16 cellular contexts compared by ENCODE assay signal in genomic region chr16:11092788-11093577, GRCh38.
DNase-seq lines count a peak whose midpoint lies in the region; ATAC-seq, FAIRE-seq and TF ChIP-seq lines count a peak whose summit lies in the region.
"Had no signal": no experiment of that assay in that cellular context is flagged by ENCODE, and none has a peak within 500 bp of the region (broad histone marks: within the 10 kb centered on the region; RNA-seq: fewer than 3 reads in every experiment).

No MANE protein-coding gene starts in this region.

- no peaks in the 10 kb centered on the region for H3K27me3 Mint-ChIP-seq in activated CD8-positive, alpha-beta T cell treated with anti-CD3 and anti-CD28 coated beads, Interleukin-2, amount 10 ng/mL, durations not matched to agents 7 days and 5 days (ENCODE audit: low read depth)

- no peaks in the 10 kb centered on the region for H3K27me3 ChIP-seq in AG04450 (ENCODE audit: control insufficient read depth, insufficient read depth, low read length)

- H3K4me1 ChIP-seq in mucosa of descending colon (ENCODE audit: low read depth) = peaks cover 25% of the 10 kb centered on the region

- peak overlapping the region; percentile 39 for H3K4me3 Mint-ChIP-seq in activated CD8-positive, alpha-beta T cell treated with anti-CD3 and anti-CD28 coated beads, Interleukin-2, amount 10 ng/mL, durations not matched to agents 7 days and 5 days

- in situ Hi-C loops in KBM-7 (cut with MboI; ENCODE audit: low pct_unique_long_range_greater_than_20kb, low sequenced_read_pairs) = no loop called here

- H3K4me3 ChIP-seq in AG04450 (ENCODE audit: low read depth, low read length) = no peak overlapping the region
- no peak overlapping the region for H3K4me3 ChIP-seq in mucosa of descending colon

- H3K9me3 Mint-ChIP-seq in activated CD8-positive, alpha-beta T cell treated with anti-CD3 and anti-CD28 coated beads, Interleukin-2, amount 10 ng/mL, durations not matched to agents 7 days and 5 days (ENCODE audit: insufficient read depth) = no peaks in the 10 kb centered on the region

- intact Hi-C loops in mucosa of descending colon (cut with DNase I, micrococcal nuclease) = no loop called here

- DNase-seq in AG04450 (ENCODE audit: low read depth, low spot score) (no peak), GM19239 (ENCODE audit: insufficient read length, low spot score) (no peak), mucosa of descending colon (no peak), KBM-7 (no peak), cerebellum (ENCODE audit: low spot score) (no peak), CD1c-positive myeloid dendritic cell (ENCODE audit: extremely low spot score) (no peak), NCI-H146 treated with DMSO at 0.1 percent for 48 hours (lab: John Stamatoyannopoulos, UW; ENCODE audit: unreplicated experiment) (no peak)
- DNase-seq in activated CD8-positive, alpha-beta T cell treated with anti-CD3 and anti-CD28 coated beads, Interleukin-2, amount 10 ng/mL, durations not matched to agents 7 days and 5 days = no peak
- DNase-seq: activated CD8-positive, alpha-beta memory T cell treated with anti-CD3 and anti-CD28 coated beads, Interleukin-2, amount 50 U/mL, for 48 hours; AML-193; effector CD4-positive, alpha-beta T cell; EL; mesendoderm; NCI-H1694 treated with DMSO at 0.1 percent for 48 hours; NCI-H774; Right ventricle myocardium superior had no signal

- H3K36me3 ChIP-seq in mucosa of descending colon (ENCODE audit: low read depth) = no peaks in the 10 kb centered on the region

- no peak for TF ChIP-seq CTCF in AG04450 (IDR thresholded peaks at IDR 0.05; ENCODE audit: low read depth, low read length)
- no peak for TF ChIP-seq CTCF in mucosa of descending colon (IDR thresholded peaks at IDR 0.05)

- H3K27ac ChIP-seq in AG04450 (ENCODE audit: low read depth, low read length) = peak overlapping the region; percentile 11

- POLR2A ChIA-PET in AG04450 (lab: Yijun Ruan, JAX) = no interaction called here
- POLR2A ChIA-PET in activated CD8-positive, alpha-beta T cell treated with anti-CD3 and anti-CD28 coated beads, Interleukin-2, amount 10 ng/mL, durations not matched to agents 7 days and 5 days (lab: Charles Lee) = interaction anchor here (0.7 to 5.2 kb wide), 6 partner anchors 15 to 162 kb away, joined by 3 to 42 read pairs (median 8); partner anchors contain the start of gene SOCS1

- peaks cover 97% of the 10 kb centered on the region for H3K4me1 Mint-ChIP-seq in activated CD8-positive, alpha-beta T cell treated with anti-CD3 and anti-CD28 coated beads, Interleukin-2, amount 10 ng/mL, durations not matched to agents 7 days and 5 days (ENCODE audit: low read depth)

- peak overlapping the region; percentile 90 for H3K27ac Mint-ChIP-seq in activated CD8-positive, alpha-beta T cell treated with anti-CD3 and anti-CD28 coated beads, Interleukin-2, amount 10 ng/mL, durations not matched to agents 7 days and 5 days

- FAIRE-seq in GM19239 (lab: Jason Lieb, UNC) = peak; percentile 53

- peaks cover 43% of the 10 kb centered on the region for H3K36me3 Mint-ChIP-seq in activated CD8-positive, alpha-beta T cell treated with anti-CD3 and anti-CD28 coated beads, Interleukin-2, amount 10 ng/mL, durations not matched to agents 7 days and 5 days (ENCODE audit: low read depth)

- H3K9me3 ChIP-seq in AG04450 (ENCODE audit: control insufficient read depth, insufficient read depth, low read length) (no peaks in the 10 kb centered on the region; the same call in 1 of the 2 replicates), mucosa of descending colon (no peaks in the 10 kb centered on the region)

- CTCF ChIA-PET in AG04450 (lab: Charles Lee) = no interaction called here
- CTCF ChIA-PET in activated CD8-positive, alpha-beta T cell treated with anti-CD3 and anti-CD28 coated beads, Interleukin-2, amount 10 ng/mL, durations not matched to agents 7 days and 5 days (lab: Charles Lee) = interaction anchor here (0.9 to 3.5 kb wide), 7 partner anchors 9 to 162 kb away, joined by 3 to 13 read pairs (median 4); no protein-coding TSS in a partner anchor

- no peak for ATAC-seq in activated CD8-positive, alpha-beta T cell treated with anti-CD3 and anti-CD28 coated beads, Interleukin-2, amount 10 ng/mL, durations not matched to agents 7 days and 5 days
- peak; percentile 3 for ATAC-seq in mucosa of descending colon
